Comparison of ENCODE assay signal across 1 cellular context in the genomic region with DNA sequence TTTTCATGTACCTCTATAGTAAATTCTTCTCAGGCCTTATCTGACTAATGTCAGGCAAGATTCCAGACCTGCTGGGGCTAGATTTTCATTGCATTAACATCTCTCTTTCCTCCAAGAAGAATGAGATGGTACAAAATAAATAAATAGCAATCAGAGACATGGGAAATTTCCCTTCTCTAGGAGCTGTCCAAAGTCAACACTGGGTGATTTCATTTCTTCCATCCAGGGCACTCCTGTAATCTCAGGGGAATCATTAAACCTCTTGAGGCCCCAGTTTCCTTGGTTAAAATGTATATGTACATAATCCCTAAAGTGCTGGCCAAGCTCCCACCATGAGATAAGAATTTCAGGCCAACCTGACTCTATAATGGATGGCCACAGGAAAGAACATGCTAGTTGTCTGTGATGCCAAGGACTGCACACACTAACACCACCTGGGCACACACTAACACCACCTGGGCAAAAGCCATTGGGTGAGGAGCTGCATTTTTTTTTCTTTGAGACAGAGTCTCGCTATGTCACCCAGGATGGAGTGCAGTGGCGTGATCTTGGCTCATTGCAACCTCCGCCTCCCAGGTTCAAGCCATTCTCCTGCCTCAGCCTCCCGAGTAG.
TF ChIP-seq lines count a peak whose summit lies in the region.

No MANE protein-coding gene starts in this region.

TF ChIP-seq in HEK293, 187 proteins besides CTCF, POLR2A, EP300 and RAD21 (continued from another document and continues in another):
- 0 out of 2 replicates have a peak, but pooled peaks have one; percentile 20 for TF ChIP-seq ZNF362 (tag by site-specific recombination; IDR thresholded peaks at IDR 0.05)
- no peak for TF ChIP-seq ZNF621 (tag by site-specific recombination; IDR thresholded peaks at IDR 0.05)
- no peak for TF ChIP-seq ZNF266 (tag by site-specific recombination; IDR thresholded peaks at IDR 0.05; ENCODE audit: low read depth)
- no peak for TF ChIP-seq ZNF571 (tag by site-specific recombination; IDR thresholded peaks at IDR 0.05)
- no peak for TF ChIP-seq GLI4 (tag by site-specific recombination; IDR thresholded peaks at IDR 0.05)
- TF ChIP-seq ZNF214 (tag by site-specific recombination; IDR thresholded peaks at IDR 0.05; ENCODE audit: borderline replicate concordance): no peak; the same call in 1 of the 2 replicates
- no peak for TF ChIP-seq ZNF48 (tag by site-specific recombination; IDR thresholded peaks at IDR 0.05)
- TF ChIP-seq REPIN1 (tag by site-specific recombination; IDR thresholded peaks at IDR 0.05; ENCODE audit: low read depth): no peak
- TF ChIP-seq ZNF19 (tag by site-specific recombination; IDR thresholded peaks at IDR 0.05; ENCODE audit: low read depth): peak; percentile 49; the same call in 1 of the 2 replicates
- peak; percentile 94 for TF ChIP-seq ZNF184 (tag by site-specific recombination; IDR thresholded peaks at IDR 0.05)
- no peak for TF ChIP-seq ZNF202 (tag by site-specific recombination; IDR thresholded peaks at IDR 0.05; ENCODE audit: borderline replicate concordance)
- no peak for TF ChIP-seq ZFP37 (tag by site-specific recombination; IDR thresholded peaks at IDR 0.05)
- TF ChIP-seq ZNF521 (tag by site-specific recombination; IDR thresholded peaks at IDR 0.05): no peak
- peak; percentile 90 for TF ChIP-seq ZNF580 (tag by site-specific recombination; IDR thresholded peaks at IDR 0.05)
- peak; percentile 90 for TF ChIP-seq ZNF18 (tag by site-specific recombination; IDR thresholded peaks at IDR 0.05)
- no peak for TF ChIP-seq ZNF341 (tag by site-specific recombination; IDR thresholded peaks at IDR 0.05; ENCODE audit: low read depth)
- TF ChIP-seq ZNF449 (tag by site-specific recombination; IDR thresholded peaks at IDR 0.05): peak; percentile 99
- TF ChIP-seq PRDM4 (tag by site-specific recombination; IDR thresholded peaks at IDR 0.05): peak; percentile 92
- no peak for TF ChIP-seq ZNF133 (tag by site-specific recombination; IDR thresholded peaks at IDR 0.05)
- TF ChIP-seq IKZF3 (tag by site-specific recombination; IDR thresholded peaks at IDR 0.05): no peak; the same call in 1 of the 2 replicates
- TF ChIP-seq ZNF24 (tag by site-specific recombination; IDR thresholded peaks at IDR 0.05): peak; percentile 100
- TF ChIP-seq ZBTB1 (tag by site-specific recombination; IDR thresholded peaks at IDR 0.05): peak; percentile 77; the same call in 1 of the 2 replicates
- TF ChIP-seq ZNF514 (tag by site-specific recombination; IDR thresholded peaks at IDR 0.05): no peak
- peak; percentile 85 for TF ChIP-seq PRDM10 (tag by site-specific recombination; IDR thresholded peaks at IDR 0.05)
- TF ChIP-seq ZNF654 (tag by site-specific recombination; IDR thresholded peaks at IDR 0.05; ENCODE audit: low read depth): peak; percentile 14; the same call in 1 of the 2 replicates
- peak; percentile 79 for TF ChIP-seq ZBTB17 (tag by site-specific recombination; IDR thresholded peaks at IDR 0.05)
- no peak for TF ChIP-seq ZNF433 (tag by site-specific recombination; IDR thresholded peaks at IDR 0.05; ENCODE audit: low read depth)
- no peak for TF ChIP-seq ZNF223 (tag by site-specific recombination; IDR thresholded peaks at IDR 0.05)
- TF ChIP-seq, protein P1, sequence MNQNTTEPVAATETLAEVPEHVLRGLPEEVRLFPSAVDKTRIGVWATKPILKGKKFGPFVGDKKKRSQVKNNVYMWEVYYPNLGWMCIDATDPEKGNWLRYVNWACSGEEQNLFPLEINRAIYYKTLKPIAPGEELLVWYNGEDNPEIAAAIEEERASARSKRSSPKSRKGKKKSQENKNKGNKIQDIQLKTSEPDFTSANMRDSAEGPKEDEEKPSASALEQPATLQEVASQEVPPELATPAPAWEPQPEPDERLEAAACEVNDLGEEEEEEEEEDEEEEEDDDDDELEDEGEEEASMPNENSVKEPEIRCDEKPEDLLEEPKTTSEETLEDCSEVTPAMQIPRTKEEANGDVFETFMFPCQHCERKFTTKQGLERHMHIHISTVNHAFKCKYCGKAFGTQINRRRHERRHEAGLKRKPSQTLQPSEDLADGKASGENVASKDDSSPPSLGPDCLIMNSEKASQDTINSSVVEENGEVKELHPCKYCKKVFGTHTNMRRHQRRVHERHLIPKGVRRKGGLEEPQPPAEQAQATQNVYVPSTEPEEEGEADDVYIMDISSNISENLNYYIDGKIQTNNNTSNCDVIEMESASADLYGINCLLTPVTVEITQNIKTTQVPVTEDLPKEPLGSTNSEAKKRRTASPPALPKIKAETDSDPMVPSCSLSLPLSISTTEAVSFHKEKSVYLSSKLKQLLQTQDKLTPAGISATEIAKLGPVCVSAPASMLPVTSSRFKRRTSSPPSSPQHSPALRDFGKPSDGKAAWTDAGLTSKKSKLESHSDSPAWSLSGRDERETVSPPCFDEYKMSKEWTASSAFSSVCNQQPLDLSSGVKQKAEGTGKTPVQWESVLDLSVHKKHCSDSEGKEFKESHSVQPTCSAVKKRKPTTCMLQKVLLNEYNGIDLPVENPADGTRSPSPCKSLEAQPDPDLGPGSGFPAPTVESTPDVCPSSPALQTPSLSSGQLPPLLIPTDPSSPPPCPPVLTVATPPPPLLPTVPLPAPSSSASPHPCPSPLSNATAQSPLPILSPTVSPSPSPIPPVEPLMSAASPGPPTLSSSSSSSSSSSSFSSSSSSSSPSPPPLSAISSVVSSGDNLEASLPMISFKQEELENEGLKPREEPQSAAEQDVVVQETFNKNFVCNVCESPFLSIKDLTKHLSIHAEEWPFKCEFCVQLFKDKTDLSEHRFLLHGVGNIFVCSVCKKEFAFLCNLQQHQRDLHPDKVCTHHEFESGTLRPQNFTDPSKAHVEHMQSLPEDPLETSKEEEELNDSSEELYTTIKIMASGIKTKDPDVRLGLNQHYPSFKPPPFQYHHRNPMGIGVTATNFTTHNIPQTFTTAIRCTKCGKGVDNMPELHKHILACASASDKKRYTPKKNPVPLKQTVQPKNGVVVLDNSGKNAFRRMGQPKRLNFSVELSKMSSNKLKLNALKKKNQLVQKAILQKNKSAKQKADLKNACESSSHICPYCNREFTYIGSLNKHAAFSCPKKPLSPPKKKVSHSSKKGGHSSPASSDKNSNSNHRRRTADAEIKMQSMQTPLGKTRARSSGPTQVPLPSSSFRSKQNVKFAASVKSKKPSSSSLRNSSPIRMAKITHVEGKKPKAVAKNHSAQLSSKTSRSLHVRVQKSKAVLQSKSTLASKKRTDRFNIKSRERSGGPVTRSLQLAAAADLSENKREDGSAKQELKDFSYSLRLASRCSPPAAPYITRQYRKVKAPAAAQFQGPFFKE (tag by site-specific recombination; IDR thresholded peaks at IDR 0.05; ENCODE audit: borderline replicate concordance): no peak
- TF ChIP-seq GLIS2 (tag by site-specific recombination; IDR thresholded peaks at IDR 0.05): peak; percentile 31; the same call in 1 of the 2 replicates
- TF ChIP-seq KLF8 (tag by site-specific recombination; IDR thresholded peaks at IDR 0.05): peak; percentile 95
- TF ChIP-seq, protein P2, sequence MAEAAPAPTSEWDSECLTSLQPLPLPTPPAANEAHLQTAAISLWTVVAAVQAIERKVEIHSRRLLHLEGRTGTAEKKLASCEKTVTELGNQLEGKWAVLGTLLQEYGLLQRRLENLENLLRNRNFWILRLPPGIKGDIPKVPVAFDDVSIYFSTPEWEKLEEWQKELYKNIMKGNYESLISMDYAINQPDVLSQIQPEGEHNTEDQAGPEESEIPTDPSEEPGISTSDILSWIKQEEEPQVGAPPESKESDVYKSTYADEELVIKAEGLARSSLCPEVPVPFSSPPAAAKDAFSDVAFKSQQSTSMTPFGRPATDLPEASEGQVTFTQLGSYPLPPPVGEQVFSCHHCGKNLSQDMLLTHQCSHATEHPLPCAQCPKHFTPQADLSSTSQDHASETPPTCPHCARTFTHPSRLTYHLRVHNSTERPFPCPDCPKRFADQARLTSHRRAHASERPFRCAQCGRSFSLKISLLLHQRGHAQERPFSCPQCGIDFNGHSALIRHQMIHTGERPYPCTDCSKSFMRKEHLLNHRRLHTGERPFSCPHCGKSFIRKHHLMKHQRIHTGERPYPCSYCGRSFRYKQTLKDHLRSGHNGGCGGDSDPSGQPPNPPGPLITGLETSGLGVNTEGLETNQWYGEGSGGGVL (tag by site-specific recombination; IDR thresholded peaks at IDR 0.05): peak; percentile 74
- peak; percentile 97 for TF ChIP-seq OVOL3 (tag by site-specific recombination; IDR thresholded peaks at IDR 0.05)
- TF ChIP-seq HOXD13 (CRISPR knock-in tag; IDR thresholded peaks at IDR 0.05; ENCODE audit: borderline replicate concordance): no peak
- no peak for TF ChIP-seq ZBTB7A (tag by site-specific recombination; IDR thresholded peaks at IDR 0.05; ENCODE audit: low read depth)
- TF ChIP-seq ZBTB20 (tag by site-specific recombination; IDR thresholded peaks at IDR 0.05): peak; percentile 54
- TF ChIP-seq ZNF544 (tag by site-specific recombination; IDR thresholded peaks at IDR 0.05): no peak
